Comparison of ENCODE assay signal across 9 cellular contexts in genomic region chr1:55210990-55211389, GRCh38. TPM values are rescaled to one million over a fixed set of nuclear protein-coding genes. Genes with fewer than 3 reads are reported as not detected.
DNase-seq lines count a peak whose midpoint lies in the region; ATAC-seq and TF ChIP-seq lines count a peak whose summit lies in the region.
"Had no signal": no experiment of that assay in that cellular context is flagged by ENCODE, and none has a peak within 500 bp of the region (broad histone marks: within the 10 kb centered on the region; RNA-seq: fewer than 3 reads in every experiment).

No MANE protein-coding gene starts in this region.

- WGBS in upper lobe of left lung, 2 donors, result 33 to 35% methylated on average over 2 of the region's 2 CpGs

- ATAC-seq in Right ventricle myocardium superior (ENCODE audit: poor library complexity), result no peak
- ATAC-seq in activated CD8-positive, alpha-beta T cell treated with anti-CD3 and anti-CD28 coated beads, Interleukin-2, amount 10 ng/mL, durations not matched to agents 7 days and 5 days, result no peak
- ATAC-seq in upper lobe of left lung (ENCODE audit: low FRiP score in 2 of 2), result no peak

- H3K36me3 Mint-ChIP-seq in activated CD8-positive, alpha-beta T cell treated with anti-CD3 and anti-CD28 coated beads, Interleukin-2, amount 10 ng/mL, durations not matched to agents 7 days and 5 days (ENCODE audit: low read depth), result peaks cover 28% of the 10 kb centered on the region

- POLR2A ChIA-PET in activated CD8-positive, alpha-beta T cell treated with anti-CD3 and anti-CD28 coated beads, Interleukin-2, amount 10 ng/mL, durations not matched to agents 7 days and 5 days (lab: Charles Lee), result no interaction called here

- TF ChIP-seq CTCF in right atrium auricular region (IDR thresholded peaks at IDR 0.05) (no peak), upper lobe of left lung (IDR thresholded peaks at IDR 0.05) (no peak)

- H3K4me3 Mint-ChIP-seq in activated CD8-positive, alpha-beta T cell treated with anti-CD3 and anti-CD28 coated beads, Interleukin-2, amount 10 ng/mL, durations not matched to agents 7 days and 5 days, result peak overlapping the region; percentile 63

- H3K36me3 ChIP-seq in right atrium auricular region (no peaks in the 10 kb centered on the region), muscle layer of colon (ENCODE audit: insufficient read depth, low read length) (no peaks in the 10 kb centered on the region), upper lobe of left lung (no peaks in the 10 kb centered on the region)
- H3K36me3 ChIP-seq: suprapubic skin had no signal

- intact Hi-C loops in Right ventricle myocardium superior (cut with DNase I), result loop anchor here (10.0 kb wide), 1 partner anchor 64 kb away; no protein-coding TSS in a partner anchor

- no peaks in the 10 kb centered on the region for H3K27me3 Mint-ChIP-seq in activated CD8-positive, alpha-beta T cell treated with anti-CD3 and anti-CD28 coated beads, Interleukin-2, amount 10 ng/mL, durations not matched to agents 7 days and 5 days (ENCODE audit: low read depth)

- TF ChIP-seq EP300 in upper lobe of left lung (IDR thresholded peaks at IDR 0.05), result no peak

- H3K9ac ChIP-seq in muscle layer of colon (ENCODE audit: low read length), result no peak overlapping the region

- DNase-seq in right atrium auricular region (ENCODE audit: low spot score) (no peak), Right ventricle myocardium superior (no peak), upper lobe of left lung (no peak), midbrain (lab: John Stamatoyannopoulos, UW) (no peak), AML-193 (lab: John Stamatoyannopoulos, UW) (no peak), hepatic stellate cell (ENCODE audit: low spot score) (no peak)
- no peak for DNase-seq in activated CD8-positive, alpha-beta T cell treated with anti-CD3 and anti-CD28 coated beads, Interleukin-2, amount 10 ng/mL, durations not matched to agents 7 days and 5 days

- H3K27me3 ChIP-seq in right atrium auricular region (no peaks in the 10 kb centered on the region), muscle layer of colon (ENCODE audit: control insufficient read depth in 1 of 2, insufficient read depth in 2 of 2, low read length in 2 of 2) (no peaks in the 10 kb centered on the region), upper lobe of left lung (no peaks in the 10 kb centered on the region)
- H3K27me3 ChIP-seq: suprapubic skin had no signal

- H3K4me3 ChIP-seq in right atrium auricular region, result peak overlapping the region in 1 of 2 donors; percentile 3
- H3K4me3 ChIP-seq in muscle layer of colon (ENCODE audit: low read depth in 1 of 2, low read length in 2 of 2), result peak overlapping the region in 1 of 2 donors; percentile 26
- no peak overlapping the region for H3K4me3 ChIP-seq in upper lobe of left lung
- H3K4me3 ChIP-seq: suprapubic skin had no signal

- CTCF ChIA-PET in activated CD8-positive, alpha-beta T cell treated with anti-CD3 and anti-CD28 coated beads, Interleukin-2, amount 10 ng/mL, durations not matched to agents 7 days and 5 days (lab: Charles Lee), result interaction anchor here (0.8 to 1.2 kb wide), 5 partner anchors 11 to 334 kb away, joined by 3 to 4 read pairs (median 3); no protein-coding TSS in a partner anchor

- no peak overlapping the region for H3K27ac Mint-ChIP-seq in activated CD8-positive, alpha-beta T cell treated with anti-CD3 and anti-CD28 coated beads, Interleukin-2, amount 10 ng/mL, durations not matched to agents 7 days and 5 days

- H3K9me3 ChIP-seq in right atrium auricular region (no peaks in the 10 kb centered on the region), muscle layer of colon (ENCODE audit: low read length) (no peaks in the 10 kb centered on the region), upper lobe of left lung (no peaks in the 10 kb centered on the region)
- H3K9me3 ChIP-seq: suprapubic skin had no signal

- TF ChIP-seq POLR2A in upper lobe of left lung (IDR thresholded peaks at IDR 0.05), result no peak

- no peaks in the 10 kb centered on the region for H3K9me3 Mint-ChIP-seq in activated CD8-positive, alpha-beta T cell treated with anti-CD3 and anti-CD28 coated beads, Interleukin-2, amount 10 ng/mL, durations not matched to agents 7 days and 5 days (ENCODE audit: insufficient read depth)

- peaks cover 0 to 64% of the 10 kb centered on the region in 2 donors for H3K4me1 ChIP-seq in right atrium auricular region
- H3K4me1 ChIP-seq in muscle layer of colon (ENCODE audit: insufficient read depth, low read length), result peaks cover 42% of the 10 kb centered on the region
- H3K4me1 ChIP-seq in upper lobe of left lung, result peaks cover 33 to 83% (median 56%) of the 10 kb centered on the region in 4 donors

- H3K4me1 Mint-ChIP-seq in activated CD8-positive, alpha-beta T cell treated with anti-CD3 and anti-CD28 coated beads, Interleukin-2, amount 10 ng/mL, durations not matched to agents 7 days and 5 days (ENCODE audit: low read depth), result peaks cover 66% of the 10 kb centered on the region

- peak overlapping the region; percentile 98 to 100 for H3K27ac ChIP-seq in right atrium auricular region
- peak overlapping the region; percentile 58 for H3K27ac ChIP-seq in muscle layer of colon (ENCODE audit: low read depth, low read length)
- peak overlapping the region in 3 of 4 donors; percentile 22 to 97 (median 30) for H3K27ac ChIP-seq in upper lobe of left lung
- H3K27ac ChIP-seq: suprapubic skin had no signal

RNA-seq across cellular contexts. Expression of gene USP24, which starts 4.2 kb away (rescaled TPM):
- 10 to 100 TPM; 29.0 to 36.2 TPM for total RNA-seq in right atrium auricular region
- 32.9 TPM for total RNA-seq in Right ventricle myocardium superior
- 10 to 100 TPM; 36.7 to 44.1 TPM for total RNA-seq in activated CD8-positive, alpha-beta T cell treated with anti-CD3 and anti-CD28 coated beads, Interleukin-2, amount 10 ng/mL, durations not matched to agents 7 days and 5 days
- 10 to 100 TPM; 31.9 to 57.6 (median 41.9) TPM for total RNA-seq in upper lobe of left lung

Comparison
In these comparisons a context has a peak if more than half of its experiments do, and no peak if none do; other contexts are left out.
1. H3K27ac ChIP-seq: peak in every context shown above with its lines; median percentile 99 in right atrium auricular region; 58 in muscle layer of colon; 30 in upper lobe of left lung.